18 cellular contexts compared by ENCODE assay signal in the genomic region with DNA sequence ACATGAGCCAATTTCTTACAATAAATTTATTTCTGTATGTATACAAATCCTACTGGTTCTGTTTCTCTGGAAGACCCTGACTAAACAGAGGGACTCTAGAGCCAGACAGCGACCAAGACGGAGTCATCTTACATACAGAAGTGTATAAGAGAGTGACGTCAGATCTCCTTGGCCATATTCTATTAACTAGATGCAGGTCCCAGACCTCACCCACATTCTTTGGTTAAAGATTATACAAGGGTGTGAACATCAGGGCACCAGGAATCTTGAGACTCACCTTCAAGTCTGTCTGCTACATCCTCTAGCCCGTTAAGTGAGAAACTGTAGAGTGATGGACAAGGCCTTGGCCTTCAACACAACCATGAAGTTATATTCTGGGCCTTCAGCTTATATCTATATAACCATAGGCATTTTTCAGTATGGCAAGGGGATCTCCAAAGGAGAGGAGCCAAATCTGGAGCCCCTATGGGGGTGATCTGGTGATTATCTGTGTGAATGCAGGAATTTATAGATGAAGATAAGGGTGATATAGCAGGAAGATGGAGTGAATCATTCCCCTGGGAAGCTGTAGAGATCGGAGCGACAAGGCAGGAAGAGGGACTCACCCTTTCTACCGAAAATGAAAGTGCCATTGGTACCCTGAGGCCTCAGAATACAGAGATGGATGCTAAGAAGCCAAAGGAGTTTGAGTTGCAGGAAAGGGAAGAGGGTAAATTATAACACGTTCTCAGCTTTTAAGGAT.
"Had no signal": no experiment of that assay in that cellular context is flagged by ENCODE, and none has a peak within 500 bp of the region (broad histone marks: within the 10 kb centered on the region; RNA-seq: fewer than 3 reads in every experiment).

No MANE protein-coding gene starts in this region.

- ATAC-seq: activated T-cell treated with anti-CD3 and anti-CD28 coated beads, Interleukin-2, amount 50 U/mL, for 72 hours; T-cell had no signal

- H3K27ac ChIP-seq: VCaP had no signal

- DNase-seq: activated CD4-positive, alpha-beta memory T cell treated with anti-CD3 and anti-CD28 coated beads, Interleukin-2, amount 10 ng/mL, durations not matched to agents 7 days and 5 days; activated CD4-positive, alpha-beta T cell treated with anti-CD3 and anti-CD28 coated beads, Interleukin-2, amount 50 U/mL, for 1 hour; activated CD4-positive, CD25-positive, alpha-beta regulatory T cell; activated gamma-delta T cell treated with Interleukin-2 at 50 U/mL for 16 hours; activated naive CD4-positive, alpha-beta T cell treated with anti-CD3 and anti-CD28 coated beads, Interleukin-2, amount 10 ng/mL, durations not matched to agents 7 days and 5 days; activated naive CD8-positive, alpha-beta T cell treated with anti-CD3 and anti-CD28 coated beads for 36 hours; activated T-cell treated with anti-CD3 and anti-CD28 coated beads for 4 hours; activated T-cell treated with anti-CD3 and anti-CD28 coated beads, Interleukin-2, amount 50 U/mL, for 72 hours; cerebellar nuclear complex; NCI-H1092; NCI-H1417; NCI-H1930; NCI-H2171 treated with DMSO at 0.1 percent for 48 hours; NCI-H510A treated with DMSO at 0.1 percent for 48 hours; NCI-H69; SHP77 treated with DMSO at 0.1 percent for 48 hours; T-cell had no signal
